14 cellular contexts compared by ENCODE assay signal in genomic region chr16:15053904-15054303, GRCh38. TPM values are rescaled to one million over a fixed set of nuclear protein-coding genes. Genes with fewer than 3 reads are reported as not detected.
DNase-seq lines count a peak whose midpoint lies in the region; ATAC-seq and TF ChIP-seq lines count a peak whose summit lies in the region.
"Had no signal": no experiment of that assay in that cellular context is flagged by ENCODE, and none has a peak within 500 bp of the region (broad histone marks: within the 10 kb centered on the region; RNA-seq: fewer than 3 reads in every experiment).

No MANE protein-coding gene starts in this region.

- H3K4me3 ChIP-seq in right atrium auricular region, result no peak overlapping the region
- H3K4me3 ChIP-seq: body of pancreas, SJCRH30 had no signal

- no peak for ATAC-seq in left cardiac atrium
- no peak for ATAC-seq in activated CD8-positive, alpha-beta T cell treated with anti-CD3 and anti-CD28 coated beads for 36 hours
- ATAC-seq: body of pancreas had no signal

- POLR2A ChIA-PET in activated CD8-positive, alpha-beta T cell treated with anti-CD3 and anti-CD28 coated beads for 36 hours (lab: Charles Lee), result no interaction called here

- H3K27me3 ChIP-seq in right atrium auricular region, result no peaks in the 10 kb centered on the region
- H3K27me3 ChIP-seq: body of pancreas, SJCRH30, uterus had no signal

- H3K4me1 Mint-ChIP-seq in activated CD8-positive, alpha-beta T cell treated with anti-CD3 and anti-CD28 coated beads for 36 hours (ENCODE audit: low read depth), result peaks cover 19% of the 10 kb centered on the region
- H3K4me1 Mint-ChIP-seq in mesothelial cell of epicardium (peaks cover 15% of the 10 kb centered on the region), type B pancreatic cell (ENCODE audit: unreplicated experiment) (peaks cover 21% of the 10 kb centered on the region)

- H3K4me1 ChIP-seq in right atrium auricular region, result peaks cover 0 to 19% of the 10 kb centered on the region in 2 donors
- H3K4me1 ChIP-seq: prostate gland, SJCRH30, uterus had no signal

- no peaks in the 10 kb centered on the region for H3K9me3 ChIP-seq in right atrium auricular region
- H3K9me3 ChIP-seq: body of pancreas, prostate gland, SJCRH30, uterus had no signal

- H3K27ac Mint-ChIP-seq in activated CD8-positive, alpha-beta T cell treated with anti-CD3 and anti-CD28 coated beads for 36 hours, result no peak overlapping the region
- H3K27ac Mint-ChIP-seq in mesothelial cell of epicardium, result no peak overlapping the region
- peak overlapping the region; percentile 20 for H3K27ac Mint-ChIP-seq in type B pancreatic cell

- intact Hi-C loops in left cardiac atrium (cut with DNase I), result no loop called here
- intact Hi-C loops in activated CD8-positive, alpha-beta T cell treated with anti-CD3 and anti-CD28 coated beads for 36 hours (cut with micrococcal nuclease), result no loop called here

- TF ChIP-seq CTCF in right atrium auricular region (IDR thresholded peaks at IDR 0.05), result no peak
- no peak for TF ChIP-seq CTCF in activated CD8-positive, alpha-beta T cell treated with anti-CD3 and anti-CD28 coated beads for 36 hours (IDR thresholded peaks at IDR 0.05)
- no peak for TF ChIP-seq CTCF in mesothelial cell of epicardium (IDR thresholded peaks at IDR 0.05; ENCODE audit: unreplicated experiment)
- no peak for TF ChIP-seq CTCF in type B pancreatic cell (conservative IDR thresholded peaks at IDR 0.05)

- no peaks in the 10 kb centered on the region for H3K27me3 Mint-ChIP-seq in activated CD8-positive, alpha-beta T cell treated with anti-CD3 and anti-CD28 coated beads for 36 hours
- H3K27me3 Mint-ChIP-seq in mesothelial cell of epicardium (ENCODE audit: low read depth) (no peaks in the 10 kb centered on the region), type B pancreatic cell (no peaks in the 10 kb centered on the region)

- H3K36me3 ChIP-seq in right atrium auricular region, result no peaks in the 10 kb centered on the region
- H3K36me3 ChIP-seq: prostate gland, uterus had no signal

- no peaks in the 10 kb centered on the region for H3K9me3 Mint-ChIP-seq in activated CD8-positive, alpha-beta T cell treated with anti-CD3 and anti-CD28 coated beads for 36 hours
- H3K9me3 Mint-ChIP-seq in mesothelial cell of epicardium (no peaks in the 10 kb centered on the region), type B pancreatic cell (no peaks in the 10 kb centered on the region)

- peak overlapping the region in 1 of 2 donors; percentile 13 for H3K27ac ChIP-seq in right atrium auricular region
- H3K27ac ChIP-seq: SJCRH30 had no signal

- H3K36me3 Mint-ChIP-seq in activated CD8-positive, alpha-beta T cell treated with anti-CD3 and anti-CD28 coated beads for 36 hours (ENCODE audit: low read depth), result peaks cover 2% of the 10 kb centered on the region
- H3K36me3 Mint-ChIP-seq in mesothelial cell of epicardium (peaks cover 3% of the 10 kb centered on the region), type B pancreatic cell (no peaks in the 10 kb centered on the region)

- peak; percentile 57 for DNase-seq in right atrium auricular region (ENCODE audit: low spot score)
- DNase-seq in left cardiac atrium, result no peak
- no peak for DNase-seq in activated CD8-positive, alpha-beta T cell treated with anti-CD3 and anti-CD28 coated beads for 36 hours
- DNase-seq in mesothelial cell of epicardium (ENCODE audit: low spot score in 2 of 2, unreplicated experiment in 2 of 2), result no peak
- DNase-seq in type B pancreatic cell (ENCODE audit: extremely low spot score, unreplicated experiment), result no peak
- no peak for DNase-seq in epidermal melanocyte (ENCODE audit: insufficient read length, low spot score)
- DNase-seq in HUDEP-2 (lab: John Stamatoyannopoulos, UW; ENCODE audit: unreplicated experiment in 76 of 76), result no peak
- DNase-seq in dedifferentiated amniotic fluid mesenchymal stem cell (ENCODE audit: extremely low spot score), result no peak
- DNase-seq: body of pancreas; effector CD8-positive, alpha-beta T cell; foreskin melanocyte; SJCRH30; uterus had no signal

- CTCF ChIA-PET in activated CD8-positive, alpha-beta T cell treated with anti-CD3 and anti-CD28 coated beads for 36 hours (lab: Charles Lee), result no interaction called here

- H3K4me3 Mint-ChIP-seq in activated CD8-positive, alpha-beta T cell treated with anti-CD3 and anti-CD28 coated beads for 36 hours, result peak overlapping the region; percentile 82
- H3K4me3 Mint-ChIP-seq in mesothelial cell of epicardium (peak overlapping the region; percentile 78), type B pancreatic cell (peak overlapping the region; percentile 92)

RNA-seq across cellular contexts. Expression of gene NTAN1, which starts 2.0 kb away (rescaled TPM):
- total RNA-seq in right atrium auricular region, result 10 to 100 TPM; 32.4 to 37.5 TPM
- 10 to 100 TPM; 25.8 to 30.4 TPM for total RNA-seq in left cardiac atrium
- total RNA-seq in activated CD8-positive, alpha-beta T cell treated with anti-CD3 and anti-CD28 coated beads for 36 hours, result 10 to 100 TPM; 34.9 to 37.7 TPM
- 22.1 to 23.3 TPM (median 22.8 TPM) in 3 replicates for total RNA-seq in mesothelial cell of epicardium
- 30.4 and 45.3 TPM in 2 replicates for total RNA-seq in type B pancreatic cell (ENCODE audit: low replicate concordance)

RNA-seq across cellular contexts. Expression of gene RRN3, which starts 40.2 kb away (rescaled TPM):
- 10 to 100 TPM; 12.9 to 16.9 TPM for total RNA-seq in right atrium auricular region
- total RNA-seq in left cardiac atrium, result 10 to 100 TPM; 20.0 to 25.6 TPM
- total RNA-seq in activated CD8-positive, alpha-beta T cell treated with anti-CD3 and anti-CD28 coated beads for 36 hours, result 10 to 100 TPM; 30.3 to 33.0 TPM
- total RNA-seq in mesothelial cell of epicardium, result 31.9 to 34.1 TPM (median 32.9 TPM) in 3 replicates
- 29.9 and 35.7 TPM in 2 replicates for total RNA-seq in type B pancreatic cell (ENCODE audit: low replicate concordance)
